12 cellular contexts compared by ENCODE assay signal in the genomic region with DNA sequence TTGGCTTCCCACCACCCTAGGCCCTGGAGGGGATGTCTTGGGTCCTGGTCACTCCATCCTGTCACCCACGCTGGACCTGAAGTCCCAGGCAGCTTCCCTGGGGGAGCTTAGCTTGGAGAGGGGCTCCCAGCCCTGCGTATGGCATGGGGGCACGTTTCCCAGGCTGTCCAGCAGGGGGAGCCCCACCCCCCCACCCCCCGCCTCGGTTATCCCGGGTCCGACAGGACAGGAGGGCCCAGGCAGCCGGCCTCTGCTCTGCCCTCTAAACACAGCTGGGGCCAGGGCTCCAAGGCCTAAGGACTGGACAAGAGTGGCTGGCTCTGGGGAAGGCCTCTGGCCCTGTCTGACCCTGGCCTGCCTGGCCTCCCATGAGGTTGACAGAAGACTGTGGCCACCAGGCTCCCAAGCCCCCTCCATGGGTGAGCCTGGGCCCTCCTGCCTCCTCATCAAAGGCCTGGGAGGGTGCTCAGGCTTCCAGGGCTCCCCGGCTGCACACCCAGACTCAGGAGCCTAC.
DNase-seq lines count a peak whose midpoint lies in the region; ATAC-seq, FAIRE-seq and TF ChIP-seq lines count a peak whose summit lies in the region.
"Had no signal": no experiment of that assay in that cellular context is flagged by ENCODE, and none has a peak within 500 bp of the region (broad histone marks: within the 10 kb centered on the region; RNA-seq: fewer than 3 reads in every experiment).

No MANE protein-coding gene starts in this region.

- ATAC-seq in natural killer cell, result no peak
- no peak for ATAC-seq in natural killer cell treated with Interleukin-12 subunit alpha and Interleukin-12 subunit beta and Interleukin-15 and Interleukin-18, amount 100 ng/mL, for 72 hours

- DNase-seq in natural killer cell (no peak), OCI-M1 (lab: John Stamatoyannopoulos, UW) (peak; percentile 53), foreskin fibroblast (no peak), urothelium cell line (ENCODE audit: low spot score) (peak; percentile 48), cerebellar cortex (ENCODE audit: low spot score) (no peak), SW480 (ENCODE audit: low spot score) (no peak)
- no peak for DNase-seq in natural killer cell treated with Interleukin-12 subunit alpha and Interleukin-12 subunit beta and Interleukin-15 and Interleukin-18, amount 100 ng/mL, for 72 hours (ENCODE audit: low spot score)
- DNase-seq in stimulated activated CD4-positive, alpha-beta T cell treated with anti-CD3 and anti-CD28 coated beads, Interleukin-1b, Interleukin-23, amount 100 ng/mL, for 48 hours, result no peak
- DNase-seq: GF-D8, NCI-H524 treated with DMSO at 0.1 percent for 48 hours, thyroid gland had no signal

- H3K4me1 Mint-ChIP-seq in natural killer cell, result no peaks in the 10 kb centered on the region
- no peaks in the 10 kb centered on the region for H3K4me1 Mint-ChIP-seq in natural killer cell treated with Interleukin-12 subunit alpha and Interleukin-12 subunit beta and Interleukin-15 and Interleukin-18, amount 100 ng/mL, for 72 hours (ENCODE audit: low read depth in 2 of 2)

- TF ChIP-seq CTCF in natural killer cell (IDR thresholded peaks at IDR 0.05) (peak; percentile 61), foreskin fibroblast (IDR thresholded peaks at IDR 0.05; ENCODE audit: low read depth, low read length) (peak; percentile 30)

- no peaks in the 10 kb centered on the region for H3K9me3 Mint-ChIP-seq in natural killer cell
- no peaks in the 10 kb centered on the region for H3K9me3 Mint-ChIP-seq in natural killer cell treated with Interleukin-12 subunit alpha and Interleukin-12 subunit beta and Interleukin-15 and Interleukin-18, amount 100 ng/mL, for 72 hours

- peaks cover 13 to 19% of the 10 kb centered on the region in 2 donors for H3K27me3 Mint-ChIP-seq in natural killer cell (ENCODE audit: low read depth in 2 of 2)
- H3K27me3 Mint-ChIP-seq in natural killer cell treated with Interleukin-12 subunit alpha and Interleukin-12 subunit beta and Interleukin-15 and Interleukin-18, amount 100 ng/mL, for 72 hours, result peaks cover 0 to 4% of the 10 kb centered on the region in 2 donors

- intact Hi-C loops in natural killer cell (cut with micrococcal nuclease), result no loop called here

- no peaks in the 10 kb centered on the region for H3K36me3 Mint-ChIP-seq in natural killer cell
- H3K36me3 Mint-ChIP-seq in natural killer cell treated with Interleukin-12 subunit alpha and Interleukin-12 subunit beta and Interleukin-15 and Interleukin-18, amount 100 ng/mL, for 72 hours, result no peaks in the 10 kb centered on the region

- no peak overlapping the region for H3K4me3 Mint-ChIP-seq in natural killer cell
- H3K4me3 Mint-ChIP-seq in natural killer cell treated with Interleukin-12 subunit alpha and Interleukin-12 subunit beta and Interleukin-15 and Interleukin-18, amount 100 ng/mL, for 72 hours, result no peak overlapping the region

- H3K27ac Mint-ChIP-seq in natural killer cell, result no peak overlapping the region
- H3K27ac Mint-ChIP-seq in natural killer cell treated with Interleukin-12 subunit alpha and Interleukin-12 subunit beta and Interleukin-15 and Interleukin-18, amount 100 ng/mL, for 72 hours, result no peak overlapping the region

- FAIRE-seq in urothelium cell line (lab: Jason Lieb, UNC), result no peak
- FAIRE-seq: frontal cortex had no signal

- H3K4me3 ChIP-seq in foreskin fibroblast (ENCODE audit: low read depth in 1 of 2, low read length in 2 of 2), result no peak overlapping the region
- H3K4me3 ChIP-seq: thyroid gland had no signal

Comparison
In these comparisons a context has a peak if more than half of its experiments do, and no peak if none do; other contexts are left out.
1. DNase-seq: peak in OCI-M1 (single experiment) and urothelium cell line (single experiment); none in natural killer cell (single experiment), natural killer cell treated with Interleukin-12 subunit alpha and Interleukin-12 subunit beta and Interleukin-15 and Interleukin-18, amount 100 ng/mL, for 72 hours (single experiment), foreskin fibroblast (0 of 2), cerebellar cortex (single experiment), SW480 (single experiment) and stimulated activated CD4-positive, alpha-beta T cell treated with anti-CD3 and anti-CD28 coated beads, Interleukin-1b, Interleukin-23, amount 100 ng/mL, for 48 hours (single experiment).